Comparison of ENCODE assay signal across 28 cellular contexts in the genomic region with DNA sequence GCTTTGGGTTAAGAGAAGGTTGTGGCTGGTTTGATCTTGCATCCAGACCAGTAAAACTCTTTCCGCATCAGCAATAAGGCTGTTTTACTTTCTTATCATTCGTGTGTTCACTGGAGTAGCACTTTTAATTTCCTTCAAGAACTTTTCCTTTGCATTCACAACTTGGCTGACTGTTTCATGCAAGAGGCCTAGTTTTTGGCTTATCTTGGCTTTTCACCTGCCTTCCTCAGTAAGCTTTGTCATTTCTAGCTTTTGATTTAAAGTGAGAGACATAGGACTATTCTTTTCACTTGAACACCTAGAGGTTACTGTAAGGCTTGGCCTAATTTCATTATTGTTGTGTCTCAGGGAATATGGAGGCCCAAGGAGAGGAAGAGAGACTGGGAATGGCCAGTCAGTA.
"Had no signal": no experiment of that assay in that cellular context is flagged by ENCODE, and none has a peak within 500 bp of the region (broad histone marks: within the 10 kb centered on the region; RNA-seq: fewer than 3 reads in every experiment).

No MANE protein-coding gene starts in this region.

- H3K27me3 Mint-ChIP-seq: effector memory CD8-positive, alpha-beta T cell; naive thymus-derived CD4-positive, alpha-beta T cell; stimulated activated memory B cell treated with anti-CD40 and anti-IgM and Interleukin-4, amounts not matched to agents 10 μg/mL and 1 μg/mL and 100 μg/mL, for 72 hours; stimulated activated naive CD8-positive, alpha-beta T cell treated with anti-CD3 and anti-CD28 coated beads, Interleukin-15, Interleukin-2, amounts not matched to agents 100 ng/mL and 50 ng/mL, for 24 hours had no signal

- H3K27ac ChIP-seq: esophagus squamous epithelium, heart right ventricle, left lung, psoas muscle, sigmoid colon, spleen, thoracic aorta, tibial nerve, upper lobe of left lung, vagina had no signal

- DNase-seq: cortex of kidney; effector memory CD8-positive, alpha-beta T cell; erythroblast; esophagus squamous epithelium; foreskin melanocyte; glutamatergic neuron; heart right ventricle; hippocampal formation; left cardiac atrium; left lung; mesendoderm; midbrain; naive thymus-derived CD4-positive, alpha-beta T cell; nucleus accumbens; psoas muscle; right cardiac atrium; sigmoid colon; spleen; stimulated activated CD4-positive, alpha-beta T cell treated with anti-CD3 and anti-CD28 coated beads, Interleukin-4, amount 100 ng/mL, for 4 hours; upper lobe of left lung had no signal

- H3K4me1 ChIP-seq: esophagus squamous epithelium, left lung, upper lobe of left lung, vagina had no signal

- ATAC-seq: effector memory CD8-positive, alpha-beta T cell; heart right ventricle; left cardiac atrium; left lung; naive thymus-derived CD4-positive, alpha-beta T cell; psoas muscle; right cardiac atrium; stimulated activated memory B cell treated with anti-CD40 and anti-IgM and Interleukin-4, amounts not matched to agents 10 μg/mL and 1 μg/mL and 100 μg/mL, for 72 hours had no signal

- H3K27ac Mint-ChIP-seq: effector memory CD8-positive, alpha-beta T cell; naive thymus-derived CD4-positive, alpha-beta T cell; nephron; stimulated activated memory B cell treated with anti-CD40 and anti-IgM and Interleukin-4, amounts not matched to agents 10 μg/mL and 1 μg/mL and 100 μg/mL, for 72 hours; stimulated activated naive CD8-positive, alpha-beta T cell treated with anti-CD3 and anti-CD28 coated beads, Interleukin-15, Interleukin-2, amounts not matched to agents 100 ng/mL and 50 ng/mL, for 24 hours had no signal

- H3K9me3 ChIP-seq: esophagus squamous epithelium, left lung, psoas muscle, sigmoid colon, spleen, thoracic aorta, tibial nerve, upper lobe of left lung, vagina had no signal

- H3K36me3 ChIP-seq: esophagus squamous epithelium, left lung, thoracic aorta, tibial nerve, upper lobe of left lung, vagina had no signal

- FAIRE-seq: endometrium, islet of Langerhans had no signal

- H3K4me3 Mint-ChIP-seq: effector memory CD8-positive, alpha-beta T cell; naive thymus-derived CD4-positive, alpha-beta T cell; nephron; stimulated activated memory B cell treated with anti-CD40 and anti-IgM and Interleukin-4, amounts not matched to agents 10 μg/mL and 1 μg/mL and 100 μg/mL, for 72 hours; stimulated activated naive CD8-positive, alpha-beta T cell treated with anti-CD3 and anti-CD28 coated beads, Interleukin-15, Interleukin-2, amounts not matched to agents 100 ng/mL and 50 ng/mL, for 24 hours had no signal

- H3K4me3 ChIP-seq: esophagus squamous epithelium, heart right ventricle, left lung, psoas muscle, sigmoid colon, spleen, thoracic aorta, tibial nerve, upper lobe of left lung, vagina had no signal

- H3K9me3 Mint-ChIP-seq: effector memory CD8-positive, alpha-beta T cell; naive thymus-derived CD4-positive, alpha-beta T cell; stimulated activated memory B cell treated with anti-CD40 and anti-IgM and Interleukin-4, amounts not matched to agents 10 μg/mL and 1 μg/mL and 100 μg/mL, for 72 hours; stimulated activated naive CD8-positive, alpha-beta T cell treated with anti-CD3 and anti-CD28 coated beads, Interleukin-15, Interleukin-2, amounts not matched to agents 100 ng/mL and 50 ng/mL, for 24 hours had no signal

- H3K27me3 ChIP-seq: esophagus squamous epithelium, heart right ventricle, left lung, sigmoid colon, spleen, tibial nerve, upper lobe of left lung, vagina had no signal
